2 cellular contexts compared by ENCODE assay signal in genomic region chr7:127807340-127807739, GRCh38.
TF ChIP-seq lines count a peak whose summit lies in the region.

No MANE protein-coding gene starts in this region.

TF ChIP-seq in IMR-90, 13 proteins besides CTCF, POLR2A, EP300 and RAD21 (continued from another document):
- TF ChIP-seq USF2 (IDR thresholded peaks at IDR 0.05; ENCODE audit: low read depth, low read length), result no peak

TF ChIP-seq in GM12878, 131 proteins besides CTCF, POLR2A, EP300 and RAD21 (continued from another document):
- TF ChIP-seq EED (IDR thresholded peaks at IDR 0.05; ENCODE audit: low read depth) (no peak), PML (IDR thresholded peaks at IDR 0.05; ENCODE audit: low read length) (no peak), SMC3 (IDR thresholded peaks at IDR 0.05; ENCODE audit: borderline replicate concordance, low read length) (no peak), CEBPB (IDR thresholded peaks at IDR 0.05; ENCODE audit: borderline replicate concordance in 1 of 2, low read depth in 2 of 2, low read length in 2 of 2) (no peak), IKZF2 (IDR thresholded peaks at IDR 0.05) (no peak)
